ENCODE assay signal across 27 cellular contexts in genomic region chr20:35238746-35239145, GRCh38. TPM values are rescaled to one million over a fixed set of nuclear protein-coding genes. Genes with fewer than 3 reads are reported as not detected.
"Had no signal": no experiment of that assay in that cellular context is flagged by ENCODE, and none has a peak within 500 bp of the region (broad histone marks: within the 10 kb centered on the region; RNA-seq: fewer than 3 reads in every experiment).

No MANE protein-coding gene starts in this region.

- H3K27ac Mint-ChIP-seq: IgD-negative memory B cell had no signal

- H3K4me1 ChIP-seq: SJCRH30 had no signal

- H3K4me3 ChIP-seq: K562, SJCRH30 had no signal

- H3K27ac ChIP-seq: RWPE1, SJCRH30 had no signal

- H3K9me3 Mint-ChIP-seq: IgD-negative memory B cell had no signal

- H3K36me3 ChIP-seq: SJCRH30 had no signal

- ATAC-seq: K562, Panc1, PC-3, SK-N-SH treated with all-trans-retinoic acid at 6 μM for 48 hours had no signal

- H3K4me3 Mint-ChIP-seq: IgD-negative memory B cell had no signal

- DNase-seq: NCI-H1092; NCI-H1105 treated with DMSO at 0.1 percent for 48 hours; NCI-H1417 treated with DMSO at 0.1 percent for 48 hours; NCI-H146; NCI-H1694 treated with DMSO at 0.1 percent for 48 hours; NCI-H1930; NCI-H2081; NCI-H2107; NCI-H2171; NCI-H226; NCI-H446; NCI-H510A; NCI-H524 treated with DMSO at 0.1 percent for 48 hours; NCI-H69; NCI-H774; NK-92 treated with Interleukin-12 subunit alpha and Interleukin-12 subunit beta, amount 100 ng/mL, for 24 hours; PC-3; SHP77 treated with DMSO at 0.1 percent for 48 hours; SJCRH30 had no signal

RNA-seq across cellular contexts. Expression of gene MMP24, which starts 12.3 kb away (rescaled TPM):
- total RNA-seq: MCF 10A, OCI-LY7, SJCRH30 had no signal

RNA-seq across cellular contexts. Expression of gene FAM83C, which starts 53.5 kb away (rescaled TPM):
- total RNA-seq: K562, LHCN-M2, MCF 10A, OCI-LY7, PC-3, SJCRH30 had no signal
